In the genomic region with DNA sequence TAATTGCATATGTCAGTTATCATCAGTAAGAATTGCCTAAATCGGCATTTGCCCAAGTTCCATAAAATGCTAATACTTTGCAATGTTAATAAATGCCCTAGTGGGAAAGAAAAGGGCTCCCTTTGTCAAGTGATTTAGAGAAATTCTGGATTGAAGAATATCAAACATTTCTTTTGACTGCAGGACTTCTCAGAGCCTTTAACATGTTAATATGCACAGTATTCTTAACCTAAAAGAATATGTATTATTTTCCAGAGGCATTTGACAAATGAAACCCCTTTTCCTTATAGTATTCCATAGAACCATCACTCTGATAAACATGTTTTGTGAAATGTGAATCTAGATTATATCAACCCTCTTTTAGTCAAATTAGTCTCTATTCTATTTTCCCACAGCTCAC, we compare ENCODE assay signal across 27 cellular contexts.
"Had no signal": no experiment of that assay in that cellular context is flagged by ENCODE, and none has a peak within 500 bp of the region (broad histone marks: within the 10 kb centered on the region; RNA-seq: fewer than 3 reads in every experiment).

No MANE protein-coding gene starts in this region.

- H3K27me3 ChIP-seq: stomach, suprapubic skin, testis, thyroid gland, tibial artery, tibial nerve, transverse colon, upper lobe of left lung, upper lobe of right lung, uterus, vagina had no signal

- H3K9me3 ChIP-seq: stomach, suprapubic skin, testis, thoracic aorta, thyroid gland, tibial artery, tibial nerve, transverse colon, upper lobe of left lung, upper lobe of right lung, uterus, vagina had no signal

- ATAC-seq: stimulated activated effector memory CD8-positive, alpha-beta T cell treated with anti-CD3 and anti-CD28 coated beads, Interleukin-12 subunit alpha, Interleukin-12 subunit beta, amount 100 ng/mL, for 72 hours; stimulated activated memory B cell treated with anti-CD40 and anti-IgM and Interleukin-4, amounts not matched to agents 10 μg/mL and 1 μg/mL and 100 μg/mL, for 72 hours; stimulated activated naive B cell treated with anti-CD40 and anti-IgM and Interleukin-4, amounts not matched to agents 10 μg/mL and 1 μg/mL and 100 μg/mL, for 72 hours; stimulated activated naive CD8-positive, alpha-beta T cell treated with anti-CD3 and anti-CD28 coated beads, Interleukin-15, amount 100 ng/mL, for 72 hours; stimulated activated naive CD8-positive, alpha-beta T cell treated with anti-CD3 and anti-CD28 coated beads, Interleukin-15, Interleukin-2, amounts not matched to agents 100 U/mL and 50 U/mL, for 24 hours; upper lobe of right lung had no signal

- H3K27ac ChIP-seq: stomach, suprapubic skin, testis, thoracic aorta, thyroid gland, tibial artery, tibial nerve, transverse colon, upper lobe of left lung, upper lobe of right lung, uterus, vagina had no signal

- FAIRE-seq: urothelium cell line had no signal

- DNase-seq: stimulated activated CD4-positive, alpha-beta T cell treated with anti-CD3 and anti-CD28 coated beads, Interleukin-2, amount 100 ng/mL, for 48 hours; stimulated activated CD4-positive, alpha-beta T cell treated with anti-CD3 and anti-CD28 coated beads, Interleukin-4, amount 100 ng/mL, for 1 hour; stimulated activated CD4-positive, alpha-beta T cell treated with anti-CD3 and anti-CD28 coated beads, Interleukin-4, amount 100 ng/mL, for 24 hours; stimulated activated CD4-positive, alpha-beta T cell treated with anti-CD3 and anti-CD28 coated beads, Interleukin-4, amount 100 ng/mL, for 4 hours; stimulated activated CD8-positive, alpha-beta memory T cell treated with anti-CD3 and anti-CD28 coated beads, Interleukin-4, amount 100 ng/mL, for 48 hours; stimulated activated naive B cell treated with anti-CD40 and anti-IgM and Interleukin-4, amounts not matched to agents 10 μg/mL and 1 μg/mL and 100 μg/mL, for 72 hours; stimulated activated naive CD4-positive, alpha-beta T cell; stimulated activated naive CD4-positive, alpha-beta T cell treated with Interleukin-2 at 50 U/mL for 16 hours; stimulated activated naive CD8-positive, alpha-beta T cell treated with anti-CD3 and anti-CD28 coated beads, Interleukin-15, amount 100 ng/mL, for 72 hours; stimulated activated naive CD8-positive, alpha-beta T cell treated with anti-CD3 and anti-CD28 coated beads, Interleukin-15, Interleukin-2, amounts not matched to agents 100 U/mL and 50 U/mL, for 24 hours; stomach; substantia nigra; testis; thyroid gland; tibial artery; transverse colon; trophoblast cell; upper lobe of left lung; upper lobe of right lung; uterus had no signal

- H3K4me1 ChIP-seq: stomach, suprapubic skin, testis, thyroid gland, tibial artery, tibial nerve, transverse colon, upper lobe of right lung, uterus, vagina had no signal

- H3K4me3 ChIP-seq: stomach, suprapubic skin, testis, thoracic aorta, thyroid gland, tibial artery, tibial nerve, transverse colon, upper lobe of left lung, upper lobe of right lung, uterus, vagina had no signal

- H3K36me3 ChIP-seq: stomach, suprapubic skin, thoracic aorta, thyroid gland, tibial artery, tibial nerve, transverse colon, upper lobe of left lung, upper lobe of right lung, uterus, vagina had no signal
